In genomic region chr12:11836964-11837286, GRCh38 we compare ENCODE assay signal across 10 cellular contexts.
DNase-seq lines count a peak whose midpoint lies in the region; ATAC-seq and TF ChIP-seq lines count a peak whose summit lies in the region.
"Had no signal": no experiment of that assay in that cellular context is flagged by ENCODE, and none has a peak within 500 bp of the region (broad histone marks: within the 10 kb centered on the region; RNA-seq: fewer than 3 reads in every experiment).

No MANE protein-coding gene starts in this region.

- H3K9ac ChIP-seq in OCI-LY3 (ENCODE audit: low read length): peak overlapping the region; percentile 84

- WGBS in esophagus, 2 donors: 65 to 80% methylated on average over 3 of the region's 3 CpGs

- H3K27me3 ChIP-seq in OCI-LY3 (ENCODE audit: low read depth, low read length) (no peaks in the 10 kb centered on the region), esophagus (ENCODE audit: control insufficient read depth in 1 of 2, insufficient read depth in 2 of 2, low read length in 2 of 2) (no peaks in the 10 kb centered on the region), tibial artery (no peaks in the 10 kb centered on the region)

- H3K36me3 Mint-ChIP-seq in activated T-cell treated with anti-CD3 and anti-CD28 coated beads, Interleukin-2, amount 50 U/mL, for 72 hours (ENCODE audit: insufficient read depth in 2 of 2): peaks cover 14 to 41% of the 10 kb centered on the region in 2 donors
- peaks cover 33% of the 10 kb centered on the region for H3K36me3 Mint-ChIP-seq in nephron progenitor cell (ENCODE audit: low read depth)

- H3K4me1 ChIP-seq in OCI-LY3 (ENCODE audit: low read length) (peaks cover 83% of the 10 kb centered on the region), esophagus (ENCODE audit: control insufficient read depth in 2 of 2, insufficient read depth in 2 of 2, low read length in 1 of 2) (peaks cover 0 to 4% of the 10 kb centered on the region in 2 donors), tibial artery (peaks cover 0 to 83% (median 60%) of the 10 kb centered on the region in 4 donors)

- H3K4me2 ChIP-seq in OCI-LY3 (ENCODE audit: low read length): peak overlapping the region; percentile 60

- peaks cover 48% of the 10 kb centered on the region for H3K79me2 ChIP-seq in OCI-LY3 (ENCODE audit: low read length)

- H3K27ac Mint-ChIP-seq in activated T-cell treated with anti-CD3 and anti-CD28 coated beads, Interleukin-2, amount 50 U/mL, for 72 hours: peak overlapping the region; percentile 87
- H3K27ac Mint-ChIP-seq in nephron progenitor cell: no peak overlapping the region
- H3K27ac Mint-ChIP-seq: effector memory CD8-positive, alpha-beta T cell had no signal

- H2AFZ ChIP-seq in OCI-LY3 (ENCODE audit: low read depth, low read length): no peak overlapping the region

- H3K4me1 Mint-ChIP-seq in activated T-cell treated with anti-CD3 and anti-CD28 coated beads, Interleukin-2, amount 50 U/mL, for 72 hours (ENCODE audit: low read depth): peaks cover 98% of the 10 kb centered on the region
- H3K4me1 Mint-ChIP-seq in nephron progenitor cell: peaks cover 10% of the 10 kb centered on the region

- no peaks in the 10 kb centered on the region for H4K20me1 ChIP-seq in OCI-LY3 (ENCODE audit: insufficient read depth, low read length)

- no peaks in the 10 kb centered on the region for H3K27me3 Mint-ChIP-seq in activated T-cell treated with anti-CD3 and anti-CD28 coated beads, Interleukin-2, amount 50 U/mL, for 72 hours (ENCODE audit: low read depth)
- no peaks in the 10 kb centered on the region for H3K27me3 Mint-ChIP-seq in nephron progenitor cell (ENCODE audit: low read depth, poor library complexity)
- H3K27me3 Mint-ChIP-seq: effector memory CD8-positive, alpha-beta T cell had no signal

- DNase-seq in activated T-cell treated with anti-CD3 and anti-CD28 coated beads, Interleukin-2, amount 50 U/mL, for 72 hours: no peak
- DNase-seq in activated T-cell treated with anti-CD3 and anti-CD28 coated beads, Interleukin-2, amount 50 U/mL, for 48 hours: no peak
- DNase-seq in tibial artery (no peak), NCI-H1048 (lab: John Stamatoyannopoulos, UW) (no peak), nephron progenitor cell (no peak), D341Med (ENCODE audit: low spot score) (no peak)
- DNase-seq: effector memory CD8-positive, alpha-beta T cell; PC-3 had no signal

- H3K9me3 ChIP-seq in OCI-LY3 (ENCODE audit: insufficient read depth, low read length): no peaks in the 10 kb centered on the region
- H3K9me3 ChIP-seq in esophagus (ENCODE audit: control insufficient read depth in 2 of 2, insufficient read depth in 1 of 2, low read depth in 1 of 2, low read length in 1 of 2): no peaks in the 10 kb centered on the region
- no peaks in the 10 kb centered on the region for H3K9me3 ChIP-seq in tibial artery

- intact Hi-C loops in tibial artery (cut with DNase I; ENCODE audit: low total_unique reads): no loop called here

- H3K4me3 ChIP-seq in OCI-LY3 (ENCODE audit: low read length): peak overlapping the region; percentile 29
- H3K4me3 ChIP-seq in esophagus (ENCODE audit: low read depth in 1 of 2, low read length in 2 of 2): no peak overlapping the region
- H3K4me3 ChIP-seq in tibial artery: no peak overlapping the region

- H3K4me3 Mint-ChIP-seq in activated T-cell treated with anti-CD3 and anti-CD28 coated beads, Interleukin-2, amount 50 U/mL, for 72 hours: peak overlapping the region; percentile 74 to 76
- H3K4me3 Mint-ChIP-seq in nephron progenitor cell: no peak overlapping the region
- H3K4me3 Mint-ChIP-seq: effector memory CD8-positive, alpha-beta T cell had no signal

- no peaks in the 10 kb centered on the region for H3K9me3 Mint-ChIP-seq in activated T-cell treated with anti-CD3 and anti-CD28 coated beads, Interleukin-2, amount 50 U/mL, for 72 hours
- no peaks in the 10 kb centered on the region for H3K9me3 Mint-ChIP-seq in nephron progenitor cell
- H3K9me3 Mint-ChIP-seq: effector memory CD8-positive, alpha-beta T cell had no signal

- H3K27ac ChIP-seq in OCI-LY3 (ENCODE audit: low read length) (peak overlapping the region; percentile 97), esophagus (ENCODE audit: low read depth in 2 of 2, low read length in 1 of 2) (peak overlapping the region; percentile 16 to 66), tibial artery (peak overlapping the region; percentile 69 to 83)

- H3K36me3 ChIP-seq in OCI-LY3 (replicated peaks; ENCODE audit: low read depth, low read length) (peaks cover 25% of the 10 kb centered on the region), esophagus (ENCODE audit: control insufficient read depth in 2 of 2, insufficient read depth in 2 of 2, low read length in 1 of 2) (peaks cover under 1 to 13% of the 10 kb centered on the region in 2 donors), tibial artery (peaks cover 0 to 10% (median 6%) of the 10 kb centered on the region in 3 donors)

- no peak for ATAC-seq in activated T-cell treated with anti-CD3 and anti-CD28 coated beads, Interleukin-2, amount 50 U/mL, for 72 hours (replicated peaks in 1 of 2)
- ATAC-seq: PC-3 had no signal

- TF ChIP-seq CTCF in OCI-LY3 (IDR thresholded peaks at IDR 0.05; ENCODE audit: low read depth, low read length): no peak
- TF ChIP-seq CTCF in tibial artery (IDR thresholded peaks at IDR 0.05): no peak
- no peak for TF ChIP-seq CTCF in nephron progenitor cell (IDR thresholded peaks at IDR 0.05)

Comparison
In these comparisons a context has a peak if more than half of its experiments do, and no peak if none do; other contexts are left out.
1. H3K27ac ChIP-seq: peak in every context shown above with its lines; median percentile 97 in OCI-LY3; 76 in tibial artery; 41 in esophagus.